Comparison of ENCODE assay signal across 1 cellular context in genomic region chr9:37302277-37302676, GRCh38.
A peak's percentile ranks its signal among the peaks of the same experiment; 100 is the strongest.
TF ChIP-seq lines count a peak whose summit lies in the region.

No MANE protein-coding gene starts in this region.

TF ChIP-seq in GM12878, 131 proteins besides CTCF, POLR2A, EP300 and RAD21 (continued from another document and continues in another):
- TF ChIP-seq IRF4 (IDR thresholded peaks at IDR 0.05; ENCODE audit: low read depth, low read length) (0 out of 2 replicates have a peak, but pooled peaks have one; percentile 21), ZNF217 (IDR thresholded peaks at IDR 0.05) (no peak), CREM (IDR thresholded peaks at IDR 0.05; ENCODE audit: low read depth) (peak; percentile 75; the same call in 1 of the 2 replicates), NFXL1 (IDR thresholded peaks at IDR 0.05; ENCODE audit: borderline replicate concordance) (no peak), IKZF1 (conservative IDR thresholded peaks at IDR 0.05) (peak; percentile 83), SIX5 (IDR thresholded peaks at IDR 0.05; ENCODE audit: low read depth, low read length, severe bottlenecking) (no peak), USF2 (IDR thresholded peaks at IDR 0.05; ENCODE audit: borderline replicate concordance, low read depth, low read length) (no peak), MAX (IDR thresholded peaks at IDR 0.05; ENCODE audit: low read depth, low read length) (peak; percentile 37; the same call in 1 of the 2 replicates), SREBF2 (IDR thresholded peaks at IDR 0.05; ENCODE audit: low read length) (0 out of 2 replicates have a peak, but pooled peaks have one; percentile 29), KAT2A (conservative IDR thresholded peaks at IDR 0.05; ENCODE audit: control insufficient read depth, low read depth, low read length) (no peak), DPF2 (IDR thresholded peaks at IDR 0.05) (peak; percentile 83), BMI1 (IDR thresholded peaks at IDR 0.05; ENCODE audit: borderline replicate concordance) (peak; percentile 57; the same call in 1 of the 2 replicates), SIN3A (IDR thresholded peaks at IDR 0.05; ENCODE audit: low read depth, low read length) (no peak), RELB (IDR thresholded peaks at IDR 0.05; ENCODE audit: low read depth) (peak; percentile 70; the same call in 1 of the 2 replicates), ATF7 (IDR thresholded peaks at IDR 0.05; ENCODE audit: low read depth) (peak; percentile 85), SUZ12 (IDR thresholded peaks at IDR 0.05; ENCODE audit: unreplicated experiment) (no peak), BCL3 (IDR thresholded peaks at IDR 0.05; ENCODE audit: borderline replicate concordance, insufficient read depth, low read depth, low read length, poor library complexity, severe bottlenecking) (no peak), SMC3 (IDR thresholded peaks at IDR 0.05; ENCODE audit: borderline replicate concordance, low read length) (peak; percentile 22; the same call in 1 of the 2 replicates), TBL1XR1 (IDR thresholded peaks at IDR 0.05; ENCODE audit: low read depth, low read length) (peak; percentile 96), PKNOX1 (IDR thresholded peaks at IDR 0.05) (no peak), BCL11A (IDR thresholded peaks at IDR 0.05; ENCODE audit: low read depth, low read length) (peak; percentile 91), BRCA1 (IDR thresholded peaks at IDR 0.05; ENCODE audit: low read depth, low read length) (no peak), IRF5 (IDR thresholded peaks at IDR 0.05; ENCODE audit: borderline replicate concordance) (no peak), CREB1 (IDR thresholded peaks at IDR 0.05; ENCODE audit: low read depth) (peak; percentile 53; the same call in 1 of the 2 replicates), ZNF622 (IDR thresholded peaks at IDR 0.05) (no peak), PRDM15 (CRISPR knock-in tag; IDR thresholded peaks at IDR 0.05) (no peak), BCLAF1 (IDR thresholded peaks at IDR 0.05) (no peak), TCF7 (IDR thresholded peaks at IDR 0.05; ENCODE audit: borderline replicate concordance) (peak; percentile 39; the same call in 1 of the 2 replicates), SP1 (IDR thresholded peaks at IDR 0.05; ENCODE audit: low read depth, low read length) (peak; percentile 36), PML (IDR thresholded peaks at IDR 0.05; ENCODE audit: low read length) (0 out of 2 replicates have a peak, but pooled peaks have one; percentile 30), RELA (IDR thresholded peaks at IDR 0.05; ENCODE audit: borderline replicate concordance, partially characterized antibody) (no peak), EED (IDR thresholded peaks at IDR 0.05; ENCODE audit: low read depth) (peak; percentile 87), BACH1 (IDR thresholded peaks at IDR 0.05; ENCODE audit: borderline replicate concordance) (peak; percentile 45; the same call in 1 of the 2 replicates), E2F4 (IDR thresholded peaks at IDR 0.05; ENCODE audit: low read depth, low read length) (no peak), TCF12 (IDR thresholded peaks at IDR 0.05; ENCODE audit: low read depth, low read length) (peak; percentile 89), ZNF24 (IDR thresholded peaks at IDR 0.05) (0 out of 2 replicates have a peak, but pooled peaks have one; percentile 12), YBX1 (IDR thresholded peaks at IDR 0.05) (no peak), NRF1 (conservative IDR thresholded peaks at IDR 0.05; ENCODE audit: low read depth, low read length) (no peak), MTA3 (IDR thresholded peaks at IDR 0.05; ENCODE audit: borderline replicate concordance, low read length) (peak; percentile 83; the same call in 1 of the 2 replicates), NKRF (conservative IDR thresholded peaks at IDR 0.05) (no peak), EGR1 (IDR thresholded peaks at IDR 0.05; ENCODE audit: borderline replicate concordance in 1 of 2, low read depth in 2 of 2, low read length in 2 of 2) (no peak), GATAD2B (conservative IDR thresholded peaks at IDR 0.05; ENCODE audit: low read depth) (no peak; the same call in 1 of the 2 replicates)
